In the genomic region with DNA sequence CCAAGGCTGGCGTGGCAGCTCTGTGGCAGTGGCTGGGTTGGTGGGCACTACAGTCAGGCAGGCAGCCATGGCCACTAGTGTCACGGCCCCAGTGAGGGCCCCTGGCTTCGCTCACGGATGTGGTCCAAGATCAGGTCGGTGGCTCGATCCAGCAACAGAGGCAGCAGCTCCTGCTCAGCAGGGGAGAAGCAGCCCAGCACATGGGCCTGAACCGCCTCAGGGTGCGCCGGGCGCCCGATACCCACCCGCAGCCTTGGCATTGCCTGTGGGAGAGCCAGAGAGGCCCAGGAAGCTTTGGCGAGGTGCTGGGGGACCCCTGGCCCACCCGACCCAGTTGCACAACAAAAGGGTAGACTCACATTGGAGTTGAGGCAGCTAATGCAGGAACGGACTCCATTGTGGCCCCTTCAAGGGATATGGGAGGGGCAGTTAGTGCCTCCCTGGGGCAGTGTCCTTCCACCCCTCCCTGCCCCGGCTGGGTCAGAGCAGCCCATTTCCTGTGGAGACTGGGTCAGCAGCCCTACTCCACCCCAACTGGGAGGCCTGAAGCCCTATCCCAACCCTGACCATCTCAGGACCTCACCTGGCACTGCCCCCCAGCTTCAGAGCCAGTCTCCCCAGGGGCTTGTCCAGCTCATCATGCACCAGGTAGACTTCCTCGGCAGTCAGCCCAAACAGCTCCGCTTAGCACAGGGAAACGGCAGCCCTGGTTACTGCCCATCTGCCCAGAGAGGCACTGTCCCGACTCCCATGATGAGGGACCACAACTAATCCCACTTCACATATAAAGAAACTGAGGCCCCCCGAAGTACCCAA, we compare ENCODE assay signal across 9 cellular contexts. TPM values are rescaled to one million over a fixed set of nuclear protein-coding genes. Genes with fewer than 3 reads are reported as not detected.
DNase-seq lines count a peak whose midpoint lies in the region; ATAC-seq and TF ChIP-seq lines count a peak whose summit lies in the region.
"Had no signal": no experiment of that assay in that cellular context is flagged by ENCODE, and none has a peak within 500 bp of the region (broad histone marks: within the 10 kb centered on the region; RNA-seq: fewer than 3 reads in every experiment).

No MANE protein-coding gene starts in this region.

- DNase-seq in GM06990 (ENCODE audit: extremely low read depth, insufficient read length) (no peak), RWPE2 (ENCODE audit: low spot score) (peak; percentile 46), fibroblast of mammary gland (ENCODE audit: low read depth) (no peak), gastrocnemius medialis (no peak), NCI-H146 treated with DMSO at 0.1 percent for 48 hours (lab: John Stamatoyannopoulos, UW; ENCODE audit: unreplicated experiment) (no peak), NOMO-1 (lab: John Stamatoyannopoulos, UW; ENCODE audit: unreplicated experiment in 2 of 2) (no peak)
- DNase-seq: NCI-H510A treated with DMSO at 0.1 percent for 48 hours had no signal

- H3K36me3 ChIP-seq in GM06990 (ENCODE audit: control insufficient read depth, insufficient read depth, low read length), result no peaks in the 10 kb centered on the region; the same call in 1 of the 2 replicates
- H3K36me3 ChIP-seq in RWPE2 (ENCODE audit: low read depth), result no peaks in the 10 kb centered on the region
- H3K36me3 ChIP-seq in gastrocnemius medialis, result no peaks in the 10 kb centered on the region

- H3K4me3 ChIP-seq in GM06990 (replicated peaks; ENCODE audit: low read depth, low read length) (peak overlapping the region; percentile 91), RWPE2 (ENCODE audit: severe bottlenecking) (peak overlapping the region; percentile 56), fibroblast of mammary gland (ENCODE audit: control insufficient read depth, low read depth, low read length) (peak overlapping the region; percentile 88), gastrocnemius medialis (peak overlapping the region; percentile 74 to 85 (median 78))

- H3K27ac ChIP-seq in RWPE2 (ENCODE audit: poor library complexity, severe bottlenecking) (no peak overlapping the region), gastrocnemius medialis (peak overlapping the region in 1 of 4 donors; percentile 85)

- no peaks in the 10 kb centered on the region for H3K9me3 ChIP-seq in RWPE2 (ENCODE audit: severe bottlenecking)
- H3K9me3 ChIP-seq in gastrocnemius medialis, result no peaks in the 10 kb centered on the region

- in situ Hi-C loops in gastrocnemius medialis (cut with MboI; ENCODE audit: low sequenced_read_pairs in 4 of 4), result no loop called here

- ATAC-seq in RWPE2 (ENCODE audit: low read depth), result peak; percentile 14; the same call in 1 of the 3 replicates
- ATAC-seq in gastrocnemius medialis, result no peak
- no peak for ATAC-seq in HG03342 (IDR thresholded peaks at IDR 0.05; ENCODE audit: unreplicated experiment)
- no peak for ATAC-seq in HG03175 (IDR thresholded peaks at IDR 0.05; ENCODE audit: unreplicated experiment)

- H3K27me3 ChIP-seq in GM06990 (replicated peaks; ENCODE audit: control insufficient read depth, insufficient read depth, low read length) (no peaks in the 10 kb centered on the region), RWPE2 (ENCODE audit: insufficient read depth, poor library complexity, severe bottlenecking) (no peaks in the 10 kb centered on the region), gastrocnemius medialis (no peaks in the 10 kb centered on the region)

- H3K4me1 ChIP-seq in RWPE2 (ENCODE audit: insufficient read depth, poor library complexity, severe bottlenecking) (no peaks in the 10 kb centered on the region), gastrocnemius medialis (peaks cover 12 to 14% of the 10 kb centered on the region in 2 donors)

- intact Hi-C loops in gastrocnemius medialis (cut with DNase I; ENCODE audit: low total_unique reads), result loop anchor here (2.0 to 5.0 kb wide), 2 partner anchors 31 to 102 kb away; partner anchors contain the start of gene STXBP1

- no peak for TF ChIP-seq POLR2A in gastrocnemius medialis (IDR thresholded peaks at IDR 0.05)

- TF ChIP-seq CTCF in GM06990 (IDR thresholded peaks at IDR 0.05; ENCODE audit: insufficient read depth, low read length, poor library complexity, severe bottlenecking) (no peak), RWPE2 (IDR thresholded peaks at IDR 0.05; ENCODE audit: poor library complexity, severe bottlenecking) (no peak), fibroblast of mammary gland (conservative IDR thresholded peaks at IDR 0.05; ENCODE audit: control insufficient read depth, insufficient read depth, low read depth, low read length) (no peak), gastrocnemius medialis (IDR thresholded peaks at IDR 0.05 in 4 of 5, conservative IDR thresholded peaks at IDR 0.05 in 1 of 5) (no peak)

RNA-seq across cellular contexts. Expression of gene PTRH1, which starts 1.2 kb away (rescaled TPM):
- total RNA-seq in gastrocnemius medialis, result 10 to 100 TPM; 16.9 to 38.6 (median 26.3) TPM

RNA-seq across cellular contexts. Expression of gene TTC16, which starts 1.7 kb away (rescaled TPM):
- total RNA-seq in gastrocnemius medialis, result not detected

RNA-seq across cellular contexts. Expression of gene CFAP157, which starts 7.4 kb away (rescaled TPM):
- total RNA-seq in gastrocnemius medialis, result not detected

RNA-seq across cellular contexts. Expression of gene TOR2A, which starts 20.9 kb away (rescaled TPM):
- total RNA-seq in gastrocnemius medialis, result 10 to 100 TPM in 2 of 4 donors, 1 to 10 TPM in 2; 3.2 to 10.6 (median 9.6) TPM
